Comparison of ENCODE assay signal across 23 cellular contexts in the genomic region with DNA sequence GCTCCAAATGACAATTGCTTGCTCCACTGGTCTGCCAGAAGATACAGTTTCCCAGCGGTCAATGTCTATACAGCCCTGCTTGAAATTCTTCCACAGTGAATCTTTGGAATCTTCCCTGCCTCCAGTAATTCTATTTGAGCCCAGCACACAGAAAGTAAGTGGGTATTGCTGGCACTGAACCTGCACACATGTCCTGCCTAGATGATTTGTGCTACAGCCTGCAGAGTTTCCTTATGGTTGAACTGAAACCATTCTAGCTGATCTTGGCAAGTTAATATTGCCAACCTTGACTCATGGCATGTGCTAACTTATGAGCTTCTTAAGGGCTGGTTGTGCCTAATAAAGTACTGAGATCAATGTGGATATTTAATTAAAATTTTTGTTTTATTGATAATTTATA.
"Had no signal": no experiment of that assay in that cellular context is flagged by ENCODE, and none has a peak within 500 bp of the region (broad histone marks: within the 10 kb centered on the region; RNA-seq: fewer than 3 reads in every experiment).

No MANE protein-coding gene starts in this region.

- H3K27ac ChIP-seq: HL-60, KMS-11, RWPE1 had no signal

- H3K9me3 ChIP-seq: SK-N-SH had no signal

- ATAC-seq: K562, Panc1, PC-3, T-cell had no signal

- H3K9ac ChIP-seq: KMS-11, SK-N-SH had no signal

- H3K4me2 ChIP-seq: KMS-11, SK-N-SH had no signal

- DNase-seq: Kasumi-1; MM.1S; NCI-H1092 treated with DMSO at 0.1 percent for 48 hours; NCI-H1436; NCI-H187; NCI-H2029; NCI-H2081 treated with DMSO at 0.1 percent for 48 hours; NCI-H2171; NCI-H226; NCI-H510A; NCI-H526; NCI-H82; NK-92 treated with Interleukin-12 subunit alpha and Interleukin-12 subunit beta, amount 100 ng/mL, for 24 hours; PC-3; SHP77; SK-N-SH; SW 1271; T-cell had no signal

- H3K4me3 ChIP-seq: K562 had no signal
